In genomic region chr12:126588586-126589249, GRCh38 we compare ENCODE assay signal across 15 cellular contexts.
A peak's percentile ranks its signal among the peaks of the same experiment; 100 is the strongest.
DNase-seq lines count a peak whose midpoint lies in the region; ATAC-seq and TF ChIP-seq lines count a peak whose summit lies in the region.
"Had no signal": no experiment of that assay in that cellular context is flagged by ENCODE, and none has a peak within 500 bp of the region (broad histone marks: within the 10 kb centered on the region; RNA-seq: fewer than 3 reads in every experiment).

No MANE protein-coding gene starts in this region.

- H3K27me3 ChIP-seq in CD4-positive, alpha-beta T cell (ENCODE audit: control insufficient read depth, insufficient read depth, low read length): no peaks in the 10 kb centered on the region
- H3K27me3 ChIP-seq in mesendoderm (ENCODE audit: insufficient read depth, low read length, poor library complexity): no peaks in the 10 kb centered on the region
- H3K27me3 ChIP-seq: ovary, tibial nerve had no signal

- no CpG with 5 or more reads among the region's 8 CpGs for whole genome bisulfite sequencing in mesendoderm (ENCODE audit: extremely low coverage, insufficient coverage, low lambda C conversion rate)

- DNase-seq in CD4-positive, alpha-beta T cell: no peak
- DNase-seq in KG1 (lab: John Stamatoyannopoulos, UW) (peak; percentile 37), mesendoderm (peak; percentile 19), NCI-H1436 treated with DMSO at 0.1 percent for 48 hours (lab: John Stamatoyannopoulos, UW) (no peak), posterior cingulate gyrus (no peak)
- peak; percentile 24 for DNase-seq in activated T-cell treated with anti-CD3 and anti-CD28 coated beads, Interleukin-2, amount 50 U/mL, for 48 hours
- DNase-seq: C1 segment of cervical spinal cord, cerebellar nuclear complex, immature natural killer cell, MV-4-11, NCI-H2171, ovary had no signal

- H4K5ac ChIP-seq in mesendoderm (ENCODE audit: low read length): no peak overlapping the region

- no peak overlapping the region for H3K27ac ChIP-seq in CD4-positive, alpha-beta T cell (ENCODE audit: low read depth, low read length)
- no peak overlapping the region for H3K27ac ChIP-seq in mesendoderm (ENCODE audit: low read depth, low read length)
- H3K27ac ChIP-seq: ovary, tibial nerve had no signal

- H3K4me2 ChIP-seq in mesendoderm (ENCODE audit: low read length): no peak overlapping the region

- H3K27me3 Mint-ChIP-seq in CD4-positive, alpha-beta T cell: no peaks in the 10 kb centered on the region

- H3K4me1 ChIP-seq in mesendoderm (ENCODE audit: control insufficient read depth, low read depth, low read length): no peaks in the 10 kb centered on the region
- H3K4me1 ChIP-seq: tibial nerve had no signal

- peaks cover 23% of the 10 kb centered on the region for H3K4me1 Mint-ChIP-seq in CD4-positive, alpha-beta T cell (ENCODE audit: low read depth)
- H3K4me1 Mint-ChIP-seq: immature natural killer cell had no signal

- H2BK15ac ChIP-seq in mesendoderm (replicated peaks; ENCODE audit: low read depth): no peak overlapping the region

- ATAC-seq in CD4-positive, alpha-beta T cell (ENCODE audit: poor library complexity): peak; percentile 61
- ATAC-seq in HG03342 (IDR thresholded peaks at IDR 0.05; ENCODE audit: unreplicated experiment): no peak
- ATAC-seq in GM21381 (IDR thresholded peaks at IDR 0.05; ENCODE audit: unreplicated experiment): no peak

- intact Hi-C loops in CD4-positive, alpha-beta T cell (cut with DNase I, micrococcal nuclease): no loop called here
- intact Hi-C loops in posterior cingulate gyrus (cut with DNase I): no loop called here

- no peak overlapping the region for H2BK5ac ChIP-seq in mesendoderm (ENCODE audit: low read length)

- no peak overlapping the region for H3K4ac ChIP-seq in mesendoderm (ENCODE audit: low read depth, low read length)

- H3K79me1 ChIP-seq in mesendoderm (ENCODE audit: low read length): no peaks in the 10 kb centered on the region

- no peak overlapping the region for H3K56ac ChIP-seq in mesendoderm (ENCODE audit: low read length)

- H3K9ac ChIP-seq in mesendoderm (ENCODE audit: low read length): no peak overlapping the region

- H3K9me3 ChIP-seq in CD4-positive, alpha-beta T cell (ENCODE audit: control insufficient read depth, low read length): no peaks in the 10 kb centered on the region
- H3K9me3 ChIP-seq: ovary, tibial nerve had no signal

- no peak overlapping the region for H3K18ac ChIP-seq in mesendoderm (ENCODE audit: low read length)

- no peaks in the 10 kb centered on the region for H3K9me3 Mint-ChIP-seq in CD4-positive, alpha-beta T cell

- H3K4me3 ChIP-seq in mesendoderm (ENCODE audit: low read length): no peak overlapping the region
- H3K4me3 ChIP-seq: ovary, tibial nerve had no signal

- no peak overlapping the region for H2AK5ac ChIP-seq in mesendoderm (ENCODE audit: low read length)

- no peak for TF ChIP-seq CTCF in CD4-positive, alpha-beta T cell (IDR thresholded peaks at IDR 0.05)

- no peak overlapping the region for H2BK120ac ChIP-seq in mesendoderm (ENCODE audit: low read depth, low read length)

- no peaks in the 10 kb centered on the region for H3K36me3 Mint-ChIP-seq in CD4-positive, alpha-beta T cell (ENCODE audit: low read depth)
- H3K36me3 Mint-ChIP-seq: immature natural killer cell had no signal

- no peaks in the 10 kb centered on the region for H3K36me3 ChIP-seq in mesendoderm (ENCODE audit: control insufficient read depth, insufficient read depth, low read length)
- H3K36me3 ChIP-seq: ovary, tibial nerve had no signal

- POLR2A ChIA-PET in CD4-positive, alpha-beta T cell (lab: Charles Lee): interaction anchor here (0.6 kb wide), 1 partner anchor 233 kb away, joined by 4 read pairs; no protein-coding TSS in a partner anchor

- H3K27ac Mint-ChIP-seq in CD4-positive, alpha-beta T cell: peak overlapping the region; percentile 66
- H3K27ac Mint-ChIP-seq: immature natural killer cell had no signal

- CTCF ChIA-PET in CD4-positive, alpha-beta T cell (lab: Charles Lee): no interaction called here

- H4K8ac ChIP-seq in mesendoderm (ENCODE audit: low read depth, low read length): no peak overlapping the region

- H3K4me3 Mint-ChIP-seq in CD4-positive, alpha-beta T cell: no peak overlapping the region
- H3K4me3 Mint-ChIP-seq: immature natural killer cell had no signal

- H3K23ac ChIP-seq in mesendoderm (ENCODE audit: low read length): no peak overlapping the region

- H3K79me2 ChIP-seq in mesendoderm (ENCODE audit: control insufficient read depth, insufficient read depth, low read length): no peaks in the 10 kb centered on the region

Comparison
In these comparisons a context has a peak if more than half of its experiments do, and no peak if none do; other contexts are left out.
1. DNase-seq: peak in KG1 (single experiment), activated T-cell treated with anti-CD3 and anti-CD28 coated beads, Interleukin-2, amount 50 U/mL, for 48 hours (2 of 2) and mesendoderm (single experiment); none in CD4-positive, alpha-beta T cell (0 of 10), NCI-H1436 treated with DMSO at 0.1 percent for 48 hours (single experiment) and posterior cingulate gyrus (0 of 10).